Comparison of ENCODE assay signal across 1 cellular context in the genomic region with DNA sequence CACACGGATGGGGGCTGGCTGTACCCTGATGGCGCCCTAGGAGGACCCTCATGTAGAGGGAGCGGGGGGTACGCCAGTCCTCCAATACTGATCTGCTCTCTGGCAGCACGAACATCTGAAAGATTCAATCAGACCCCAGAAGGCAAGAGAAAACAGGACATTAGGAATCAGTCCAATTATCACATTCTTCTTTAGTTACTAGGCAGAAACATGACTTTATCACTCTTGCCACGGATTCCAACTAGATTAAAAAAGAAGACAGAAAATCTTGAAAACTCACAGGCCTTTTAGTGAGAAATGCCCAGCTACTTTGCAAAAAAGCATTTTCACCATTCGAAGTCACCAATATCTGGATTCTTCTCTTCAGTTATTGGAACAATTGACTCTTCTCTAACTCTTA.
TF ChIP-seq lines count a peak whose summit lies in the region.

No MANE protein-coding gene starts in this region.

TF ChIP-seq in SK-N-SH, 30 proteins besides CTCF, POLR2A, EP300 and RAD21 (continued from another document):
- TF ChIP-seq FOXM1 (IDR thresholded peaks at IDR 0.05; ENCODE audit: low read depth) = no peak
- TF ChIP-seq, protein P1, sequence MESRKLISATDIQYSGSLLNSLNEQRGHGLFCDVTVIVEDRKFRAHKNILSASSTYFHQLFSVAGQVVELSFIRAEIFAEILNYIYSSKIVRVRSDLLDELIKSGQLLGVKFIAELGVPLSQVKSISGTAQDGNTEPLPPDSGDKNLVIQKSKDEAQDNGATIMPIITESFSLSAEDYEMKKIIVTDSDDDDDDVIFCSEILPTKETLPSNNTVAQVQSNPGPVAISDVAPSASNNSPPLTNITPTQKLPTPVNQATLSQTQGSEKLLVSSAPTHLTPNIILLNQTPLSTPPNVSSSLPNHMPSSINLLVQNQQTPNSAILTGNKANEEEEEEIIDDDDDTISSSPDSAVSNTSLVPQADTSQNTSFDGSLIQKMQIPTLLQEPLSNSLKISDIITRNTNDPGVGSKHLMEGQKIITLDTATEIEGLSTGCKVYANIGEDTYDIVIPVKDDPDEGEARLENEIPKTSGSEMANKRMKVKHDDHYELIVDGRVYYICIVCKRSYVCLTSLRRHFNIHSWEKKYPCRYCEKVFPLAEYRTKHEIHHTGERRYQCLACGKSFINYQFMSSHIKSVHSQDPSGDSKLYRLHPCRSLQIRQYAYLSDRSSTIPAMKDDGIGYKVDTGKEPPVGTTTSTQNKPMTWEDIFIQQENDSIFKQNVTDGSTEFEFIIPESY (IDR thresholded peaks at IDR 0.05; ENCODE audit: borderline replicate concordance, low read depth) = no peak
- TF ChIP-seq EZH2phosphoT487 (IDR thresholded peaks at IDR 0.05; ENCODE audit: borderline replicate concordance, low read depth) = no peak
- no peak for TF ChIP-seq TEAD4 (IDR thresholded peaks at IDR 0.05; ENCODE audit: borderline replicate concordance, insufficient read depth)
